In the genomic region with DNA sequence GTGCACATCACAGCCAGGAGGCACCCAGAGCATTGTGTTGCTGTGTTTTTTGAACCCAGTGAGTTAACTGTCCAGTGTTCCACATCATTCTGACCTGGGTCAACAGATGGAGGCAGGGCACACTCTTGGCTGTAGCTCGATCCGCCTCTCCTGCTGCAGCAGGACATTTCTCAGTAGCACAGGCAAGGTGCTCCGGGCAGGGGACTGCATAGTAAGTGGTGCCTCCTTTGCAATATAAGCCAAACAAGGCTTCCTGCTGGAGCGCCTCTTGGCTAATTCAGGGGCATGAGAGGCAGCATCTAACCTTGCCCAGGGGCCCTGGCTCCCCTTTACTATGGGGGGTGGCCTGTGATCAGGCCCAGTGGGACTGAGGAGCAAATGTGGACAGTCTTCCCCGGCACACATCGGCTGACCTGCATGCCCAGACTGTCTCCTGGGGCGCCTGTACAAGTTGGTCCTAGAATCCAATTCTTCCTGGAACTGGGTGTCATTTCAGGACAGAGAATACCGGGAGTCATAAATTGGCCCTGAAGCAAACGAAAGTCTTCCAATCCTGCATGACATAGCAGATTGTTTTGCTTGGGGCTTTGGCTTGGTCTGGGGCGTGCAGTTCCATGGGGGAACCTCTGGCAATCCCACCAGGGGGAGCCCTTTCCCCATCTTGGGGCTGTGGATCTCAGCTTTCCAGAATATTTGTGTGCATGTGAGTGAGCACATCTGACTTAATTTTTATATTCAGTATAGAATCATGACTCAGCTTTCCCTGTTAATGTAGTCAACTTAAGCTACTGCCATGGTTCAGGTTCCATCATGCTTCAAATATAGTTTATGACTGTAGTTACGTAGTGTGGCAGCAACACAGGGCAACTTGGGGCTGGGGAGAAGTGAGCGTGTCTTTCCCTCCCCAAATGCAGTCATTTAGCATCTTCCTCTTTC, we compare ENCODE assay signal across 8 cellular contexts. TPM values are rescaled to one million over a fixed set of nuclear protein-coding genes. Genes with fewer than 3 reads are reported as not detected.
DNase-seq lines count a peak whose midpoint lies in the region; ATAC-seq and TF ChIP-seq lines count a peak whose summit lies in the region.

No MANE protein-coding gene starts in this region.

- H3K36me3 Mint-ChIP-seq in activated naive CD4-positive, alpha-beta T cell treated with anti-CD3 and anti-CD28 coated beads, Interleukin-2, amount 10 ng/mL, durations not matched to agents 7 days and 5 days: peaks cover 30% of the 10 kb centered on the region

- 0 out of 2 replicates have a peak overlapping the region, but pooled peaks have one; percentile 8 for H3K27ac ChIP-seq in SK-N-MC
- peak overlapping the region; percentile 23 to 82 (median 81) for H3K27ac ChIP-seq in gastroesophageal sphincter
- H3K27ac ChIP-seq in neutrophil: peak overlapping the region; percentile 91
- H3K27ac ChIP-seq in stomach smooth muscle (ENCODE audit: low read length): peak overlapping the region; percentile 88

- DNase-seq in DMS114 treated with DMSO at 0.1 percent for 48 hours (lab: John Stamatoyannopoulos, UW; ENCODE audit: unreplicated experiment): peak; percentile 77
- DNase-seq in Kasumi-1 (lab: John Stamatoyannopoulos, UW): peak; percentile 55 to 68
- peak; percentile 82 for DNase-seq in SK-N-MC (ENCODE audit: low read depth, low spot score)
- DNase-seq in activated naive CD4-positive, alpha-beta T cell treated with anti-CD3 and anti-CD28 coated beads, Interleukin-2, amount 10 ng/mL, durations not matched to agents 7 days and 5 days: peak; percentile 88

- peak overlapping the region; percentile 86 for H3K4me3 Mint-ChIP-seq in activated naive CD4-positive, alpha-beta T cell treated with anti-CD3 and anti-CD28 coated beads, Interleukin-2, amount 10 ng/mL, durations not matched to agents 7 days and 5 days

- H3K27me3 ChIP-seq in gastroesophageal sphincter (no peaks in the 10 kb centered on the region), neutrophil (no peaks in the 10 kb centered on the region), stomach smooth muscle (ENCODE audit: control insufficient read depth in 1 of 2, insufficient read depth in 2 of 2, low read length in 2 of 2) (no peaks in the 10 kb centered on the region)

- H3K9me3 ChIP-seq in SK-N-MC (ENCODE audit: low read depth, low read length): no peaks in the 10 kb centered on the region
- no peaks in the 10 kb centered on the region for H3K9me3 ChIP-seq in gastroesophageal sphincter
- H3K9me3 ChIP-seq in neutrophil: no peaks in the 10 kb centered on the region
- no peaks in the 10 kb centered on the region for H3K9me3 ChIP-seq in stomach smooth muscle (ENCODE audit: control insufficient read depth in 2 of 2, low read length in 2 of 2)

- H3K27ac Mint-ChIP-seq in activated naive CD4-positive, alpha-beta T cell treated with anti-CD3 and anti-CD28 coated beads, Interleukin-2, amount 10 ng/mL, durations not matched to agents 7 days and 5 days: peak overlapping the region; percentile 75

- H3K27me3 Mint-ChIP-seq in activated naive CD4-positive, alpha-beta T cell treated with anti-CD3 and anti-CD28 coated beads, Interleukin-2, amount 10 ng/mL, durations not matched to agents 7 days and 5 days: no peaks in the 10 kb centered on the region

- 46 to 60% methylated on average over 2 to 5 of the region's 12 CpGs for whole genome bisulfite sequencing in gastroesophageal sphincter (ENCODE audit: low coverage in 1 of 2), 2 donors

- H3K36me3 ChIP-seq in SK-N-MC (ENCODE audit: insufficient read depth, low read length): no peaks in the 10 kb centered on the region
- no peaks in the 10 kb centered on the region for H3K36me3 ChIP-seq in gastroesophageal sphincter
- H3K36me3 ChIP-seq in neutrophil: no peaks in the 10 kb centered on the region
- H3K36me3 ChIP-seq in stomach smooth muscle (ENCODE audit: control insufficient read depth in 2 of 2, insufficient read depth in 2 of 2, low read length in 2 of 2): no peaks in the 10 kb centered on the region

- ATAC-seq in gastroesophageal sphincter: peak; percentile 97
- ATAC-seq in GM19023 (IDR thresholded peaks at IDR 0.05; ENCODE audit: unreplicated experiment): no peak

- TF ChIP-seq POLR2A in gastroesophageal sphincter (IDR thresholded peaks at IDR 0.05): no peak

- H3K9ac ChIP-seq in SK-N-MC (ENCODE audit: insufficient read length): no peak overlapping the region
- H3K9ac ChIP-seq in stomach smooth muscle (ENCODE audit: low read length in 2 of 2): peak overlapping the region; percentile 41 to 72

- TF ChIP-seq EP300 in gastroesophageal sphincter (IDR thresholded peaks at IDR 0.05): no peak

- H3K4me3 ChIP-seq in SK-N-MC (no peak overlapping the region), gastroesophageal sphincter (peak overlapping the region in 1 of 2 donors; percentile 3), neutrophil (ENCODE audit: low read depth in 1 of 2, low read length in 1 of 2) (peak overlapping the region; percentile 66 to 69), stomach smooth muscle (ENCODE audit: low read length in 2 of 2) (peak overlapping the region; percentile 21 to 60)

- peaks cover 0 to 31% (median 7%) of the 10 kb centered on the region in 3 donors for H3K4me1 ChIP-seq in gastroesophageal sphincter
- peaks cover 62 to 75% of the 10 kb centered on the region in 2 experiments for H3K4me1 ChIP-seq in neutrophil (ENCODE audit: control insufficient read depth in 1 of 2, insufficient read depth in 1 of 2, low read depth in 1 of 2, low read length in 1 of 2)
- peaks cover 21% of the 10 kb centered on the region for H3K4me1 ChIP-seq in stomach smooth muscle (ENCODE audit: control insufficient read depth, insufficient read depth, low read length)

- peaks cover 69% of the 10 kb centered on the region for H3K4me1 Mint-ChIP-seq in activated naive CD4-positive, alpha-beta T cell treated with anti-CD3 and anti-CD28 coated beads, Interleukin-2, amount 10 ng/mL, durations not matched to agents 7 days and 5 days

- CTCF ChIA-PET in activated naive CD4-positive, alpha-beta T cell treated with anti-CD3 and anti-CD28 coated beads, Interleukin-2, amount 10 ng/mL, durations not matched to agents 7 days and 5 days (lab: Charles Lee): interaction anchor here (0.7 to 11.2 kb wide), 26 partner anchors 8 to 287 kb away, joined by 3 to 174 read pairs (median 4); a partner anchor contains a TSS

- peak; percentile 92 to 97 (median 96) for TF ChIP-seq CTCF in gastroesophageal sphincter (IDR thresholded peaks at IDR 0.05)
- TF ChIP-seq CTCF in neutrophil (IDR thresholded peaks at IDR 0.05): peak; percentile 86

- no peaks in the 10 kb centered on the region for H3K9me3 Mint-ChIP-seq in activated naive CD4-positive, alpha-beta T cell treated with anti-CD3 and anti-CD28 coated beads, Interleukin-2, amount 10 ng/mL, durations not matched to agents 7 days and 5 days

RNA-seq across cellular contexts. Expression of a gene that starts 56.0 kb away (rescaled TPM):
- total RNA-seq in gastroesophageal sphincter: 10 to 100 TPM; 25.4 to 40.4 (median 30.9) TPM

Comparison
In these comparisons a context has a peak if more than half of its experiments do, and no peak if none do; other contexts are left out.
1. H3K27ac ChIP-seq: peak in every context shown above with its lines; median percentile 91 in neutrophil; 88 in stomach smooth muscle; 81 in gastroesophageal sphincter; 8 in SK-N-MC.